1 cellular context compared by ENCODE assay signal in genomic region chr10:124315599-124316270, GRCh38.
TF ChIP-seq lines count a peak whose summit lies in the region.

No MANE protein-coding gene starts in this region.

TF ChIP-seq in HepG2, 621 proteins besides CTCF, POLR2A, EP300 and RAD21 (continued from another document):
- no peak for TF ChIP-seq PRPF4 (IDR thresholded peaks at IDR 0.05; ENCODE audit: low read depth, low read length, poor library complexity, severe bottlenecking)
